1 cellular context compared by ENCODE assay signal in the genomic region with DNA sequence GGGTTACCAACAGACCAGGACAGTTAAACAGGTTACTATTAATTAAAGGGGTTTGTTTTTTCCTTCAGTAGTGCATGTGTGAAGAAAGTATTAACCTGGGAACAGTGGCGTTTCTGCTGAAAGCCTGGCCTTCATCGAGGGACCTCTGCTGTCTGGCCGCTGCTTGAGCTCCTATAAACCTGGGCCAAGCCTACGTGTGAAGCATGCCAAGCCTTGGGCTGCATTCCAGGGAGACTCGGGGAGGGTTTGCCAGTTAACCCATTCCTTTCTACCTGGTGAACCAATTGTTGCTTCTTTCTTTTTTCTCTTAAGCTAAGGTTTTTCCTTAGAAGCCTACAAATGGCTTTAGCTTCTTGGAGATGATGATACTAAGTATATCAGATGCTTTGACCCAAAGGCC.
TF ChIP-seq lines count a peak whose summit lies in the region.

No MANE protein-coding gene starts in this region.

TF ChIP-seq in GM23338, 12 proteins besides CTCF, POLR2A, EP300 and RAD21 (continued from another document):
- TF ChIP-seq, protein P1, sequence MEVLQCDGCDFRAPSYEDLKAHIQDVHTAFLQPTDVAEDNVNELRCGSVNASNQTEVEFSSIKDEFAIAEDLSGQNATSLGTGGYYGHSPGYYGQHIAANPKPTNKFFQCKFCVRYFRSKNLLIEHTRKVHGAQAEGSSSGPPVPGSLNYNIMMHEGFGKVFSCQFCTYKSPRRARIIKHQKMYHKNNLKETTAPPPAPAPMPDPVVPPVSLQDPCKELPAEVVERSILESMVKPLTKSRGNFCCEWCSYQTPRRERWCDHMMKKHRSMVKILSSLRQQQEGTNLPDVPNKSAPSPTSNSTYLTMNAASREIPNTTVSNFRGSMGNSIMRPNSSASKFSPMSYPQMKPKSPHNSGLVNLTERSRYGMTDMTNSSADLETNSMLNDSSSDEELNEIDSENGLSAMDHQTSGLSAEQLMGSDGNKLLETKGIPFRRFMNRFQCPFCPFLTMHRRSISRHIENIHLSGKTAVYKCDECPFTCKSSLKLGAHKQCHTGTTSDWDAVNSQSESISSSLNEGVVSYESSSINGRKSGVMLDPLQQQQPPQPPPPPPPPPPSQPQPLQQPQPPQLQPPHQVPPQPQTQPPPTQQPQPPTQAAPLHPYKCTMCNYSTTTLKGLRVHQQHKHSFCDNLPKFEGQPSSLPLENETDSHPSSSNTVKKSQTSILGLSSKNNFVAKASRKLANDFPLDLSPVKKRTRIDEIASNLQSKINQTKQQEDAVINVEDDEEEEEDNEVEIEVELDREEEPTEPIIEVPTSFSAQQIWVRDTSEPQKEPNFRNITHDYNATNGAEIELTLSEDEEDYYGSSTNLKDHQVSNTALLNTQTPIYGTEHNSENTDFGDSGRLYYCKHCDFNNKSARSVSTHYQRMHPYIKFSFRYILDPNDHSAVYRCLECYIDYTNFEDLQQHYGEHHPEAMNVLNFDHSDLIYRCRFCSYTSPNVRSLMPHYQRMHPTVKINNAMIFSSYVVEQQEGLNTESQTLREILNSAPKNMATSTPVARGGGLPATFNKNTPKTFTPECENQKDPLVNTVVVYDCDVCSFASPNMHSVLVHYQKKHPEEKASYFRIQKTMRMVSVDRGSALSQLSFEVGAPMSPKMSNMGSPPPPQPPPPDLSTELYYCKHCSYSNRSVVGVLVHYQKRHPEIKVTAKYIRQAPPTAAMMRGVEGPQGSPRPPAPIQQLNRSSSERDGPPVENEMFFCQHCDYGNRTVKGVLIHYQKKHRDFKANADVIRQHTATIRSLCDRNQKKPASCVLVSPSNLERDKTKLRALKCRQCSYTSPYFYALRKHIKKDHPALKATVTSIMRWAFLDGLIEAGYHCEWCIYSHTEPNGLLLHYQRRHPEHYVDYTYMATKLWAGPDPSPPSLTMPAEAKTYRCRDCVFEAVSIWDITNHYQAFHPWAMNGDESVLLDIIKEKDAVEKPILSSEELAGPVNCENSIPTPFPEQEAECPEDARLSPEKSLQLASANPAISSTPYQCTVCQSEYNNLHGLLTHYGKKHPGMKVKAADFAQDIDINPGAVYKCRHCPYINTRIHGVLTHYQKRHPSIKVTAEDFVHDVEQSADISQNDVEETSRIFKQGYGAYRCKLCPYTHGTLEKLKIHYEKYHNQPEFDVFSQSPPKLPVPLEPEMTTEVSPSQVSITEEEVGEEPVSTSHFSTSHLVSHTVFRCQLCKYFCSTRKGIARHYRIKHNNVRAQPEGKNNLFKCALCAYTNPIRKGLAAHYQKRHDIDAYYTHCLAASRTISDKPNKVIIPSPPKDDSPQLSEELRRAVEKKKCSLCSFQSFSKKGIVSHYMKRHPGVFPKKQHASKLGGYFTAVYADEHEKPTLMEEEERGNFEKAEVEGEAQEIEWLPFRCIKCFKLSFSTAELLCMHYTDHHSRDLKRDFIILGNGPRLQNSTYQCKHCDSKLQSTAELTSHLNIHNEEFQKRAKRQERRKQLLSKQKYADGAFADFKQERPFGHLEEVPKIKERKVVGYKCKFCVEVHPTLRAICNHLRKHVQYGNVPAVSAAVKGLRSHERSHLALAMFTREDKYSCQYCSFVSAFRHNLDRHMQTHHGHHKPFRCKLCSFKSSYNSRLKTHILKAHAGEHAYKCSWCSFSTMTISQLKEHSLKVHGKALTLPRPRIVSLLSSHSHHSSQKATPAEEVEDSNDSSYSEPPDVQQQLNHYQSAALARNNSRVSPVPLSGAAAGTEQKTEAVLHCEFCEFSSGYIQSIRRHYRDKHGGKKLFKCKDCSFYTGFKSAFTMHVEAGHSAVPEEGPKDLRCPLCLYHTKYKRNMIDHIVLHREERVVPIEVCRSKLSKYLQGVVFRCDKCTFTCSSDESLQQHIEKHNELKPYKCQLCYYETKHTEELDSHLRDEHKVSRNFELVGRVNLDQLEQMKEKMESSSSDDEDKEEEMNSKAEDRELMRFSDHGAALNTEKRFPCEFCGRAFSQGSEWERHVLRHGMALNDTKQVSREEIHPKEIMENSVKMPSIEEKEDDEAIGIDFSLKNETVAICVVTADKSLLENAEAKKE (CRISPR knock-in tag; IDR thresholded peaks at IDR 0.05) = no peak
- no peak for TF ChIP-seq EZH2 (IDR thresholded peaks at IDR 0.05; ENCODE audit: low read depth, unreplicated experiment)
